In the genomic region with DNA sequence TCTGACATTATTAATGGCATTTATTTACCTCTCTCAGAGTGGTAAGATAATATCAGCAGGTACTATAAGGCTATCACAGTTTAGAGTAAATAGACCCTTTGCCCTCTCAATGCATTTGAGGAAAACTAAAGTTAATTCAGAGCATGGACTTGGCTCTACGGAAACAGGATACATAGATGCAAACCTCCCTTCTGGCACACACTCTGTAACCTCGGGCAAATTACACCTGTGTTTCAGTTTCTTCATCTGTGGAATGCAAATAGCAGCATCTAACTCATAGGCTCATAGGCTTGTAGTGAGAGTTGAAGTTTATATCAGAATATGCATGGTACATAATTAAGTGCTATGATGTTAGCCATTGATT, we compare ENCODE assay signal across 1 cellular context.
A peak's percentile ranks its signal among the peaks of the same experiment; 100 is the strongest.
TF ChIP-seq lines count a peak whose summit lies in the region.

No MANE protein-coding gene starts in this region.

TF ChIP-seq in HepG2, 621 proteins besides CTCF, POLR2A, EP300 and RAD21 (continued from another document):
- TF ChIP-seq ZNF280D (CRISPR knock-in tag; IDR thresholded peaks at IDR 0.05) = 0 out of 2 replicates have a peak, but pooled peaks have one; percentile 23
- TF ChIP-seq BCL6 (CRISPR knock-in tag; IDR thresholded peaks at IDR 0.05) = peak; percentile 83
- TF ChIP-seq SOX13 (IDR thresholded peaks at IDR 0.05) = no peak
- TF ChIP-seq SOX13 (CRISPR knock-in tag; conservative IDR thresholded peaks at IDR 0.05 in 1 of 2, IDR thresholded peaks at IDR 0.05 in 1 of 2) = peak in 1 of 2 experiments; percentile 22; a peak in 1 of 4 replicates
- 0 out of 2 replicates have a peak, but pooled peaks have one; percentile 27 for TF ChIP-seq ATF1 (CRISPR knock-in tag; IDR thresholded peaks at IDR 0.05)
- TF ChIP-seq, protein P1, sequence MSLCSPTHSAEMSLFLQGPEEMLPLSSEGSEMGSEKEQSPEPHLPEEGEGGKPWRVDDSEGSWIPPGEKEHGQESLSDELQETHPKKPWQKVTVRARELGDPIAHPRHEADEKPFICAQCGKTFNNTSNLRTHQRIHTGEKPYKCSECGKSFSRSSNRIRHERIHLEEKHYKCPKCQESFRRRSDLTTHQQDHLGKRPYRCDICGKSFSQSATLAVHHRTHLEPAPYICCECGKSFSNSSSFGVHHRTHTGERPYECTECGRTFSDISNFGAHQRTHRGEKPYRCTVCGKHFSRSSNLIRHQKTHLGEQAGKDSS (CRISPR knock-in tag; IDR thresholded peaks at IDR 0.05; ENCODE audit: borderline replicate concordance, low read depth) = peak; percentile 19; the same call in 1 of the 2 replicates
- peak; percentile 39; the same call in 1 of the 2 replicates for TF ChIP-seq CREM (IDR thresholded peaks at IDR 0.05)
- TF ChIP-seq CREM (CRISPR knock-in tag; IDR thresholded peaks at IDR 0.05) = no peak
